ENCODE assay signal across 1 cellular context in genomic region chr11:123511037-123511870, GRCh38.
TF ChIP-seq lines count a peak whose summit lies in the region.

No MANE protein-coding gene starts in this region.

TF ChIP-seq in H1, 55 proteins besides CTCF, POLR2A, EP300 and RAD21:
- TF ChIP-seq EZH2 (IDR thresholded peaks at IDR 0.05; ENCODE audit: low read depth, low read length, severe bottlenecking), result no peak
- TF ChIP-seq BRCA1 (IDR thresholded peaks at IDR 0.05; ENCODE audit: low read depth, low read length), result no peak
- TF ChIP-seq SP4 (IDR thresholded peaks at IDR 0.05; ENCODE audit: low read length), result 0 out of 2 replicates have a peak, but pooled peaks have one; percentile 13
- TF ChIP-seq CREB1 (IDR thresholded peaks at IDR 0.05), result 0 out of 2 replicates have a peak, but pooled peaks have one; percentile 47
- peak; percentile 21 for TF ChIP-seq ASH2L (IDR thresholded peaks at IDR 0.05; ENCODE audit: low read length)
- no peak for TF ChIP-seq POLR2AphosphoS5 (IDR thresholded peaks at IDR 0.05; ENCODE audit: low read depth, low read length)
- peak; percentile 29; the same call in 1 of the 2 replicates for TF ChIP-seq SP1 (IDR thresholded peaks at IDR 0.05; ENCODE audit: low read depth, low read length)
- peak; percentile 72 for TF ChIP-seq YY1 (IDR thresholded peaks at IDR 0.05; ENCODE audit: low read depth, low read length)
- TF ChIP-seq CTBP2 (IDR thresholded peaks at IDR 0.05; ENCODE audit: borderline replicate concordance, insufficient read depth, insufficient read length, low read length), result no peak
TF ChIP-seq in H1: peak in this region for 5.
